18 cellular contexts compared by ENCODE assay signal in the genomic region with DNA sequence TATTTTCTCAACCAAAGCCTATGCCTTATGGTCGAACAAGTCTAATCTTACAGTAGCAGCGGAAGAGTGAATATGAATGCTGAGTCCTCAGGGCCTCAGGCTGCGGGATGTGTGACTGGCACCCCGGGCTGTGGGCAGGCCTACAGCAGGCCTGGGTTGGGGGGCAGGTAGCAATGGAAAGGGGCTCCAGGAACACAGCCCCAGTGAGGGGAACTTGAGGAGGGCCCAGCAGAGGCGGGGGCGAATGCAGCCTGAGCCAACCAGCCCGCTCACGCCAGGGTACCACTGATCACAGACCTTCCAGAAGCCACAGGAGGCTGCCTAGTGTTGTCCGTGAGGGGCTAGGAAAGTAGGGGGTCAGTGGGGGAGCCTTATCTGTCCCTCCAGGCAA. TPM values are rescaled to one million over a fixed set of nuclear protein-coding genes. Genes with fewer than 3 reads are reported as not detected.
DNase-seq lines count a peak whose midpoint lies in the region; ATAC-seq and TF ChIP-seq lines count a peak whose summit lies in the region.
"Had no signal": no experiment of that assay in that cellular context is flagged by ENCODE, and none has a peak within 500 bp of the region (broad histone marks: within the 10 kb centered on the region; RNA-seq: fewer than 3 reads in every experiment).

No MANE protein-coding gene starts in this region.

- H3K27me3 Mint-ChIP-seq in activated T-helper 17 cell treated with anti-CD3 and anti-CD28 coated beads, Interleukin-2, amount 50 U/mL, for 72 hours, result no peaks in the 10 kb centered on the region
- no peaks in the 10 kb centered on the region for H3K27me3 Mint-ChIP-seq in naive thymus-derived CD4-positive, alpha-beta T cell
- H3K27me3 Mint-ChIP-seq: progenitor cell of endocrine pancreas had no signal

- intact Hi-C loops in naive thymus-derived CD4-positive, alpha-beta T cell (cut with micrococcal nuclease), result loop anchor here in 1 of 2 donors (1.0 kb wide), 1 partner anchor 49 kb away; no protein-coding TSS in a partner anchor
- intact Hi-C loops in colonic mucosa (cut with DNase I), result no loop called here

- CTCF ChIA-PET in naive thymus-derived CD4-positive, alpha-beta T cell (lab: Charles Lee), result interaction anchor here (0.6 to 1.6 kb wide), 3 partner anchors 22 to 39 kb away, joined by 3 to 6 read pairs (median 4); no protein-coding TSS in a partner anchor

- H3K9me3 Mint-ChIP-seq in activated T-helper 17 cell treated with anti-CD3 and anti-CD28 coated beads, Interleukin-2, amount 50 U/mL, for 72 hours, result peaks cover 5% of the 10 kb centered on the region
- H3K9me3 Mint-ChIP-seq in naive thymus-derived CD4-positive, alpha-beta T cell, result peaks cover 0 to 13% (median 2%) of the 10 kb centered on the region in 11 donors

- peaks cover 42% of the 10 kb centered on the region for H3K4me1 Mint-ChIP-seq in activated T-helper 17 cell treated with anti-CD3 and anti-CD28 coated beads, Interleukin-2, amount 50 U/mL, for 72 hours
- peaks cover 28 to 72% (median 49%) of the 10 kb centered on the region in 7 donors for H3K4me1 Mint-ChIP-seq in naive thymus-derived CD4-positive, alpha-beta T cell

- H3K4me1 ChIP-seq in naive thymus-derived CD4-positive, alpha-beta T cell (ENCODE audit: control insufficient read depth in 2 of 2, insufficient read depth in 2 of 2, low read length in 2 of 2), result peaks cover 10 to 27% of the 10 kb centered on the region in 2 donors
- no peaks in the 10 kb centered on the region for H3K4me1 ChIP-seq in colonic mucosa
- H3K4me1 ChIP-seq: gastrocnemius medialis had no signal

- H3K9ac ChIP-seq in colonic mucosa (ENCODE audit: low read depth in 2 of 2, low read length in 2 of 2), result no peak overlapping the region

- no peak for DNase-seq in activated CD4-positive, CD25-positive, alpha-beta regulatory T cell (lab: John Stamatoyannopoulos, UW)
- DNase-seq in naive thymus-derived CD4-positive, alpha-beta T cell, result no peak
- DNase-seq in 8988T (no peak), NCI-H82 treated with DMSO at 0.1 percent for 48 hours (lab: John Stamatoyannopoulos, UW; ENCODE audit: unreplicated experiment) (no peak), colonic mucosa (no peak)
- DNase-seq: cortex of kidney, gastrocnemius medialis, NCI-H1105 treated with DMSO at 0.1 percent for 48 hours, NCI-H2171 treated with DMSO at 0.1 percent for 48 hours, SW 1271, WERI-Rb-1 had no signal

- H3K27me3 ChIP-seq in naive thymus-derived CD4-positive, alpha-beta T cell (ENCODE audit: control insufficient read depth in 2 of 2, insufficient read depth in 2 of 2, low read length in 2 of 2), result no peaks in the 10 kb centered on the region
- H3K27me3 ChIP-seq in colonic mucosa, result no peaks in the 10 kb centered on the region
- H3K27me3 ChIP-seq: gastrocnemius medialis had no signal

- POLR2A ChIA-PET in naive thymus-derived CD4-positive, alpha-beta T cell (lab: Charles Lee), result interaction anchor here (0.7 to 7.8 kb wide), 10 partner anchors 9 to 105 kb away, joined by 3 to 62 read pairs (median 6); a partner anchor contains a TSS

- peak overlapping the region; percentile 94 for H3K4me3 Mint-ChIP-seq in activated T-helper 17 cell treated with anti-CD3 and anti-CD28 coated beads, Interleukin-2, amount 50 U/mL, for 72 hours
- H3K4me3 Mint-ChIP-seq in naive thymus-derived CD4-positive, alpha-beta T cell, result peak overlapping the region in 9 of 10 donors; percentile 61 to 90 (median 75)

- no peaks in the 10 kb centered on the region for H3K36me3 ChIP-seq in naive thymus-derived CD4-positive, alpha-beta T cell (ENCODE audit: control insufficient read depth in 2 of 3, insufficient read depth in 3 of 3, low read length in 3 of 3)
- no peaks in the 10 kb centered on the region for H3K36me3 ChIP-seq in colonic mucosa
- H3K36me3 ChIP-seq: gastrocnemius medialis, WERI-Rb-1 had no signal

- peak overlapping the region; percentile 48 for H3K4me3 ChIP-seq in GM12875 (ENCODE audit: low read depth, low read length)
- no peak overlapping the region for H3K4me3 ChIP-seq in naive thymus-derived CD4-positive, alpha-beta T cell (ENCODE audit: low read length)
- H3K4me3 ChIP-seq in colonic mucosa, result no peak overlapping the region
- H3K4me3 ChIP-seq: gastrocnemius medialis had no signal

- H3K27ac Mint-ChIP-seq in activated T-helper 17 cell treated with anti-CD3 and anti-CD28 coated beads, Interleukin-2, amount 50 U/mL, for 72 hours, result peak overlapping the region; percentile 96
- H3K27ac Mint-ChIP-seq in naive thymus-derived CD4-positive, alpha-beta T cell, result peak overlapping the region; percentile 77 to 98 (median 89)
- H3K27ac Mint-ChIP-seq: progenitor cell of endocrine pancreas had no signal

- no peaks in the 10 kb centered on the region for H3K9me3 ChIP-seq in naive thymus-derived CD4-positive, alpha-beta T cell (ENCODE audit: control insufficient read depth in 2 of 3, low read length in 3 of 3)
- H3K9me3 ChIP-seq in colonic mucosa, result no peaks in the 10 kb centered on the region
- H3K9me3 ChIP-seq: gastrocnemius medialis had no signal

- peaks cover 53% of the 10 kb centered on the region for H3K36me3 Mint-ChIP-seq in activated T-helper 17 cell treated with anti-CD3 and anti-CD28 coated beads, Interleukin-2, amount 50 U/mL, for 72 hours (ENCODE audit: low read depth)
- H3K36me3 Mint-ChIP-seq in naive thymus-derived CD4-positive, alpha-beta T cell, result peaks cover 0 to 11% (median 0%) of the 10 kb centered on the region in 5 donors

- peak; percentile 7 to 12 for ATAC-seq in activated CD4-positive, CD25-positive, alpha-beta regulatory T cell treated with anti-CD3 and anti-CD28 coated beads, Interleukin-2, amount 50 U/mL, for 24 hours
- ATAC-seq in activated T-helper 17 cell treated with anti-CD3 and anti-CD28 coated beads, Interleukin-2, amount 50 U/mL, for 72 hours (replicated peaks), result peak; percentile 8
- no peak for ATAC-seq in naive thymus-derived CD4-positive, alpha-beta T cell
- ATAC-seq: gastrocnemius medialis, left lobe of liver had no signal

- TF ChIP-seq CTCF in GM12875 (IDR thresholded peaks at IDR 0.05; ENCODE audit: borderline replicate concordance, insufficient read depth, low read depth, low read length) (no peak), colonic mucosa (IDR thresholded peaks at IDR 0.05) (no peak)

- H3K27ac ChIP-seq in naive thymus-derived CD4-positive, alpha-beta T cell (ENCODE audit: low read depth, low read length), result peak overlapping the region; percentile 79
- H3K27ac ChIP-seq in colonic mucosa, result no peak overlapping the region
- H3K27ac ChIP-seq: gastrocnemius medialis, WERI-Rb-1 had no signal

RNA-seq across cellular contexts. Expression of a gene that starts 11.3 kb away (rescaled TPM):
- total RNA-seq in activated T-helper 17 cell treated with anti-CD3 and anti-CD28 coated beads, Interleukin-2, amount 50 U/mL, for 72 hours, result 100 to 1,000 TPM; 231 to 476 TPM
- total RNA-seq in naive thymus-derived CD4-positive, alpha-beta T cell, result 100 to 1,000 TPM; 180 to 399 (median 224) TPM
- 100 to 1,000 TPM; 217 to 371 TPM for polyA plus RNA-seq in naive thymus-derived CD4-positive, alpha-beta T cell
- total RNA-seq in colonic mucosa, result 1 to 10 TPM; 2.1 to 2.4 TPM
- total RNA-seq: A172, epithelial cell of proximal tubule, progenitor cell of endocrine pancreas had no signal

Comparison
In these comparisons a context has a peak if more than half of its experiments do, and no peak if none do; other contexts are left out.
1. RNA of a gene that starts 11.3 kb away (total RNA-seq): 231 to 476 TPM in activated T-helper 17 cell treated with anti-CD3 and anti-CD28 coated beads, Interleukin-2, amount 50 U/mL, for 72 hours and 180 to 399 TPM in naive thymus-derived CD4-positive, alpha-beta T cell; 2.1 to 2.4 TPM in colonic mucosa; every median in the first group is over 10 times any median in the second.